2 cellular contexts compared by ENCODE assay signal in the genomic region with DNA sequence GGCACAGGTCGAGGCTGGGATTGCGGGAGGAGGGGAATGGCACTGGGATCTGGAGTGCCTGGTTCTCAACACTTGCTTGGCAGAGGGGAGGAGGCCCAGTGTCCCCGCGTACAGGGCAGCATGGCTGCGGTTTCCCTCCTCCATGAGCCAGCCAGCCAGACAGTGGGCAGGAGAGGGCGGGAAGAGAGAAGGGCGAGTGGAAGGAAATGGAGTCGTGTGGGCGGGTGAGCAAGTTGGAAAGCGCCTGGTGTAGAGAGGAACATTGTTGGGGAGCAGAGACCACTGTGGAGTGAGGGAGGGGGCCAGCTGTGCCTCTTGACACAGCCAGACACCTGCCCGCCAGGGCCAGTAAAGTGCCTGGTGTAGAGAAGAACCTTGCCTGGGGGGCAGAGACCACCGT.
TF ChIP-seq lines count a peak whose summit lies in the region.

No MANE protein-coding gene starts in this region.

TF ChIP-seq in HEK293, 187 proteins besides CTCF, POLR2A, EP300 and RAD21 (continued from another document):
- TF ChIP-seq ZNF664 (tag by site-specific recombination; IDR thresholded peaks at IDR 0.05) (no peak), ZNF510 (tag by site-specific recombination; IDR thresholded peaks at IDR 0.05; ENCODE audit: insufficient replicate concordance) (no peak), EGR2 (tag by site-specific recombination; IDR thresholded peaks at IDR 0.05; ENCODE audit: low read depth) (peak; percentile 86), ZBTB7A (tag by site-specific recombination; IDR thresholded peaks at IDR 0.05; ENCODE audit: low read depth) (no peak), ZNF10 (tag by site-specific recombination; IDR thresholded peaks at IDR 0.05) (no peak)

TF ChIP-seq in WTC11, 78 proteins besides CTCF, POLR2A, EP300 and RAD21 (continued from another document):
- TF ChIP-seq, protein P1, sequence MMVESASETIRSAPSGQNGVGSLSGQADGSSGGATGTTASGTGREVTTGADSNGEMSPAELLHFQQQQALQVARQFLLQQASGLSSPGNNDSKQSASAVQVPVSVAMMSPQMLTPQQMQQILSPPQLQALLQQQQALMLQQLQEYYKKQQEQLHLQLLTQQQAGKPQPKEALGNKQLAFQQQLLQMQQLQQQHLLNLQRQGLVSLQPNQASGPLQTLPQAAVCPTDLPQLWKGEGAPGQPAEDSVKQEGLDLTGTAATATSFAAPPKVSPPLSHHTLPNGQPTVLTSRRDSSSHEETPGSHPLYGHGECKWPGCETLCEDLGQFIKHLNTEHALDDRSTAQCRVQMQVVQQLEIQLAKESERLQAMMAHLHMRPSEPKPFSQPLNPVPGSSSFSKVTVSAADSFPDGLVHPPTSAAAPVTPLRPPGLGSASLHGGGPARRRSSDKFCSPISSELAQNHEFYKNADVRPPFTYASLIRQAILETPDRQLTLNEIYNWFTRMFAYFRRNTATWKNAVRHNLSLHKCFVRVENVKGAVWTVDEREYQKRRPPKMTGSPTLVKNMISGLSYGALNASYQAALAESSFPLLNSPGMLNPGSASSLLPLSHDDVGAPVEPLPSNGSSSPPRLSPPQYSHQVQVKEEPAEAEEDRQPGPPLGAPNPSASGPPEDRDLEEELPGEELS (CRISPR knock-in tag; IDR thresholded peaks at IDR 0.05): no peak
- TF ChIP-seq FOXK1 (CRISPR knock-in tag; IDR thresholded peaks at IDR 0.05) (no peak), ZNF416 (CRISPR knock-in tag; IDR thresholded peaks at IDR 0.05) (no peak), ZBTB21 (CRISPR knock-in tag; IDR thresholded peaks at IDR 0.05; ENCODE audit: borderline replicate concordance) (no peak)
TF ChIP-seq in WTC11: peak in this region for 0.
